8 cellular contexts compared by ENCODE assay signal in the genomic region with DNA sequence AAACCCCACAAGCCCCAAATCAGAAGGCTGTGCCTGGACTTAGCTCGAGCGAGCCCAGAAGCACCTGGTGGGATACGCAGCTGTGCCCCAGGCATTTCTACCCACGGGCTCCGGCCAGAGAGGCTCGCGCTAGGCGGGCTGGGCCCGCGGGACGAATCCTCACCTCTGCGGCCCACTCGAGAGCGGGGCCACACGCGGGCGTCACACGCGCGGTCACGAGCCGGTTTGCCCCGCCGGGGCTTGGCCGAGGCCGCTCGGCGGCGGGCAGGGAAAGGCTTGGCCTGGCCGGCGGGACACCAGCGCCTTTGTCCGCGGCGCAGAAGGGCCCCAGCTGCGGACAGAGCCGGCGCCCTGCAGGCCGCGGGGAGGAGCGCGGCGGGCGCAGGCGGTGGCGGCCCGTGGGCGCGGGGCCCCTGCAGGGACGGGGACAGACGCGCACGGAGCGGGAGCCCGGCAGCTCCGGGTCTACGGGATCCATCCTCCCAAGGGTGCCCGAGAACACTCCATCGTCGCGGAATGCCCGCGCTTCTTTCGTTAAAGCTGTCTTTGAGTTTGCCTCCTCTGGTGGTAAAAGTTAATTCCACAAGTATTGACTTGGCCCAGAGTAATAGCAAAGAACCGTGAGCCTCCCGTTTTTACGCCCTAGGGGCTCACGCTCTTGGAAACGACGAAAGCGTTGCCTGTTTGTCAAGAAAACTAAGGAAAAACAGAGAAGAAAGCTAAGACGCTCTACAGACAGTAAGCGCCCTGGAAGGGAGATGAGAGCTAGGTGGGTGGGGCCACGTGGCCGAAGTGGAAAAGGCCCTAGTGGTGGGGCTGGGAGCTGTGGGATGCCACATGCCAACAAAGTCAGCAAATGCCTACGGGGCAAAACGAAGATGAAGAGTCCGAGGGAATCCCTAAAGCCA. TPM values are rescaled to one million over a fixed set of nuclear protein-coding genes. Genes with fewer than 3 reads are reported as not detected.
A peak's percentile ranks its signal among the peaks of the same experiment; 100 is the strongest.
DNase-seq lines count a peak whose midpoint lies in the region; ATAC-seq and TF ChIP-seq lines count a peak whose summit lies in the region.

No MANE protein-coding gene starts in this region.

- H3K79me2 ChIP-seq in osteoblast (ENCODE audit: insufficient read depth, low read length): no peaks in the 10 kb centered on the region

- H4K20me1 ChIP-seq in osteoblast (ENCODE audit: insufficient read depth, low read length): no peaks in the 10 kb centered on the region

- peaks cover 58% of the 10 kb centered on the region for H3K27me3 Mint-ChIP-seq in CD4-positive, CD25-positive, alpha-beta regulatory T cell
- peaks cover 23% of the 10 kb centered on the region for H3K27me3 Mint-ChIP-seq in activated naive CD4-positive, alpha-beta T cell treated with anti-CD3 and anti-CD28 coated beads for 36 hours (ENCODE audit: low read depth)
- peaks cover 5% of the 10 kb centered on the region for H3K27me3 Mint-ChIP-seq in glutamatergic neuron (ENCODE audit: unreplicated experiment)

- H3K4me1 Mint-ChIP-seq in CD4-positive, CD25-positive, alpha-beta regulatory T cell: peaks cover 8 to 10% (median 9%) of the 10 kb centered on the region in 4 donors
- peaks cover 6% of the 10 kb centered on the region for H3K4me1 Mint-ChIP-seq in activated naive CD4-positive, alpha-beta T cell treated with anti-CD3 and anti-CD28 coated beads for 36 hours (ENCODE audit: low read depth)
- H3K4me1 Mint-ChIP-seq in glutamatergic neuron (ENCODE audit: low read depth, unreplicated experiment): no peaks in the 10 kb centered on the region

- H3K36me3 Mint-ChIP-seq in CD4-positive, CD25-positive, alpha-beta regulatory T cell: no peaks in the 10 kb centered on the region
- H3K36me3 Mint-ChIP-seq in activated naive CD4-positive, alpha-beta T cell treated with anti-CD3 and anti-CD28 coated beads for 36 hours (ENCODE audit: low read depth): no peaks in the 10 kb centered on the region
- H3K36me3 Mint-ChIP-seq in glutamatergic neuron (ENCODE audit: unreplicated experiment): no peaks in the 10 kb centered on the region

- no peak overlapping the region for H3K27ac ChIP-seq in CD4-positive, CD25-positive, alpha-beta regulatory T cell (ENCODE audit: insufficient read depth, low read length, poor library complexity, severe bottlenecking)
- H3K27ac ChIP-seq in osteoblast (ENCODE audit: low read depth, low read length) (no peak overlapping the region), upper lobe of right lung (peak overlapping the region; percentile 68)

- CTCF ChIA-PET in activated naive CD4-positive, alpha-beta T cell treated with anti-CD3 and anti-CD28 coated beads for 36 hours (lab: Charles Lee): interaction anchor here (0.6 to 1.8 kb wide), 10 partner anchors 18 to 189 kb away, joined by 3 to 8 read pairs (median 4); a partner anchor contains a TSS

- H2AFZ ChIP-seq in osteoblast (ENCODE audit: low read length): peak overlapping the region; percentile 75

- H3K4me3 Mint-ChIP-seq in CD4-positive, CD25-positive, alpha-beta regulatory T cell: peak overlapping the region; percentile 10 to 84 (median 66)
- H3K4me3 Mint-ChIP-seq in activated naive CD4-positive, alpha-beta T cell treated with anti-CD3 and anti-CD28 coated beads for 36 hours: peak overlapping the region; percentile 50
- H3K4me3 Mint-ChIP-seq in glutamatergic neuron (ENCODE audit: unreplicated experiment): peak overlapping the region; percentile 77

- peak overlapping the region; percentile 48 for H3K4me3 ChIP-seq in CD4-positive, CD25-positive, alpha-beta regulatory T cell (ENCODE audit: low read depth, low read length)
- H3K4me3 ChIP-seq in osteoblast (ENCODE audit: insufficient read depth, low read length) (peak overlapping the region; percentile 64), upper lobe of right lung (peak overlapping the region; percentile 51)

- H3K4me1 ChIP-seq in CD4-positive, CD25-positive, alpha-beta regulatory T cell (ENCODE audit: control insufficient read depth, insufficient read depth, low read length, poor library complexity, severe bottlenecking): peaks cover 13% of the 10 kb centered on the region
- peaks cover 3% of the 10 kb centered on the region for H3K4me1 ChIP-seq in osteoblast (ENCODE audit: insufficient read depth, low read length)
- H3K4me1 ChIP-seq in upper lobe of right lung: no peaks in the 10 kb centered on the region

- peaks cover 5% of the 10 kb centered on the region for H3K27me3 ChIP-seq in CD4-positive, CD25-positive, alpha-beta regulatory T cell (ENCODE audit: control insufficient read depth, insufficient read depth, low read length)
- H3K27me3 ChIP-seq in osteoblast (ENCODE audit: insufficient read depth, low read length): peaks cover 3% of the 10 kb centered on the region
- H3K27me3 ChIP-seq in upper lobe of right lung: no peaks in the 10 kb centered on the region

- H3K9me3 Mint-ChIP-seq in CD4-positive, CD25-positive, alpha-beta regulatory T cell: no peaks in the 10 kb centered on the region
- H3K9me3 Mint-ChIP-seq in activated naive CD4-positive, alpha-beta T cell treated with anti-CD3 and anti-CD28 coated beads for 36 hours: no peaks in the 10 kb centered on the region
- H3K9me3 Mint-ChIP-seq in glutamatergic neuron (ENCODE audit: unreplicated experiment): peaks cover 3% of the 10 kb centered on the region

- H3K9me3 ChIP-seq in CD4-positive, CD25-positive, alpha-beta regulatory T cell (ENCODE audit: control insufficient read depth in 2 of 2, low read length in 2 of 2): no peaks in the 10 kb centered on the region
- H3K9me3 ChIP-seq in osteoblast (ENCODE audit: low read depth, low read length) (no peaks in the 10 kb centered on the region), upper lobe of right lung (no peaks in the 10 kb centered on the region)

- H3K4me2 ChIP-seq in osteoblast (ENCODE audit: insufficient read depth, low read length): peak overlapping the region; percentile 78

- TF ChIP-seq CTCF in glutamatergic neuron (IDR thresholded peaks at IDR 0.05; ENCODE audit: partially characterized antibody, unreplicated experiment) (peak; percentile 24), osteoblast (IDR thresholded peaks at IDR 0.05; ENCODE audit: extremely low read depth, low read depth, low read length) (peak; percentile 56), upper lobe of right lung (IDR thresholded peaks at IDR 0.05) (no peak)

- peak in 2 of 3 donors; percentile 5 to 27 for DNase-seq in CD4-positive, CD25-positive, alpha-beta regulatory T cell
- DNase-seq in NCI-H460 (ENCODE audit: extremely low read depth, low read depth) (peak; percentile 14), glutamatergic neuron (peak; percentile 56), osteoblast (ENCODE audit: insufficient read length, low spot score, missing footprints) (peak; percentile 90), upper lobe of right lung (peak; percentile 78), DMS153 (lab: John Stamatoyannopoulos, UW) (no peak)
- DNase-seq in activated naive CD4-positive, alpha-beta T cell treated with anti-CD3 and anti-CD28 coated beads for 36 hours: peak; percentile 44

- intact Hi-C loops in activated naive CD4-positive, alpha-beta T cell treated with anti-CD3 and anti-CD28 coated beads for 36 hours (cut with micrococcal nuclease): no loop called here
- intact Hi-C loops in upper lobe of right lung (cut with DNase I): no loop called here

- H3K36me3 ChIP-seq in CD4-positive, CD25-positive, alpha-beta regulatory T cell (ENCODE audit: control insufficient read depth, insufficient read depth, low read length): no peaks in the 10 kb centered on the region
- H3K36me3 ChIP-seq in osteoblast (ENCODE audit: insufficient read depth, low read length): no peaks in the 10 kb centered on the region
- H3K36me3 ChIP-seq in upper lobe of right lung: no peaks in the 10 kb centered on the region

- peak; percentile 37 for ATAC-seq in CD4-positive, CD25-positive, alpha-beta regulatory T cell (ENCODE audit: low read depth in 2 of 2)
- ATAC-seq in upper lobe of right lung (peak; percentile 89), HG02981 (IDR thresholded peaks at IDR 0.05; ENCODE audit: unreplicated experiment) (no peak)

- no peak overlapping the region for H3K27ac Mint-ChIP-seq in CD4-positive, CD25-positive, alpha-beta regulatory T cell
- H3K27ac Mint-ChIP-seq in activated naive CD4-positive, alpha-beta T cell treated with anti-CD3 and anti-CD28 coated beads for 36 hours: no peak overlapping the region
- no peak overlapping the region for H3K27ac Mint-ChIP-seq in glutamatergic neuron (ENCODE audit: unreplicated experiment)

RNA-seq across cellular contexts. Expression of a gene that starts 26.4 kb away (rescaled TPM):
- total RNA-seq in CD4-positive, CD25-positive, alpha-beta regulatory T cell: not detected
- polyA plus RNA-seq in CD4-positive, CD25-positive, alpha-beta regulatory T cell: under 1 TPM in 2 of 4 donors, not detected in 2; 0.16 to 0.82 TPM
- 7.9 and 10.6 TPM in 2 replicates for total RNA-seq in NCI-H460 (2014; rRNA removed; shearing (Covaris generic))
- polyA plus RNA-seq in NCI-H460 (2014; cell fraction: nucleus; rRNA removed): 24.3 and 36.9 TPM in 2 replicates
- 1 to 10 TPM; 1.2 to 3.7 TPM for total RNA-seq in activated naive CD4-positive, alpha-beta T cell treated with anti-CD3 and anti-CD28 coated beads for 36 hours
- total RNA-seq in glutamatergic neuron (ENCODE audit: unreplicated experiment) (5.1 TPM), osteoblast (6.2 and 6.8 TPM in 2 replicates), upper lobe of right lung (22.6 TPM)

RNA-seq across cellular contexts. Expression of a gene that starts 41.3 kb away (rescaled TPM):
- 29.5 TPM for total RNA-seq in CD4-positive, CD25-positive, alpha-beta regulatory T cell
- polyA plus RNA-seq in CD4-positive, CD25-positive, alpha-beta regulatory T cell: 1 to 10 TPM; 4.7 to 9.1 (median 8.1) TPM
- 27.0 and 28.7 TPM in 2 replicates for total RNA-seq in NCI-H460 (2014; rRNA removed; shearing (Covaris generic))
- polyA plus RNA-seq in NCI-H460 (2014; cell fraction: nucleus; rRNA removed): 23.5 and 42.4 TPM in 2 replicates
- 10 to 100 TPM; 48.4 to 49.5 TPM for total RNA-seq in activated naive CD4-positive, alpha-beta T cell treated with anti-CD3 and anti-CD28 coated beads for 36 hours
- total RNA-seq in glutamatergic neuron (ENCODE audit: unreplicated experiment) (48.9 TPM), osteoblast (11.9 and 13.8 TPM in 2 replicates), upper lobe of right lung (24.9 TPM)
